Comparison of ENCODE assay signal across 25 cellular contexts in genomic region chr9:86865957-86866356, GRCh38.
"Had no signal": no experiment of that assay in that cellular context is flagged by ENCODE, and none has a peak within 500 bp of the region (broad histone marks: within the 10 kb centered on the region; RNA-seq: fewer than 3 reads in every experiment).

No MANE protein-coding gene starts in this region.

- DNase-seq: colonic mucosa; cortex of kidney; effector CD8-positive, alpha-beta T cell; effector memory CD8-positive, alpha-beta T cell; endodermal cell; erythroblast; esophagus squamous epithelium; foreskin fibroblast; foreskin melanocyte; gastrocnemius medialis; glutamatergic neuron; head of caudate nucleus; heart right ventricle; hippocampal formation; left cardiac atrium; left ventricle myocardium inferior; lower lobe of right lung; mesenchymal stem cell; mucosa of descending colon had no signal

- H3K4me3 Mint-ChIP-seq: dendritic cell treated with granulocyte-macrophage colony-stimulating factor and Interleukin-4, amounts not matched to agents 40 ng/mL and 50 ng/mL, for 4 days; effector memory CD8-positive, alpha-beta T cell; endodermal cell; mesothelial cell of epicardium had no signal

- H3K36me3 Mint-ChIP-seq: mesothelial cell of epicardium had no signal

- H3K9me3 ChIP-seq: colonic mucosa, esophagus squamous epithelium, gastrocnemius medialis, heart right ventricle, left ventricle myocardium inferior, lower lobe of right lung, mucosa of descending colon had no signal

- H3K9me3 Mint-ChIP-seq: dendritic cell treated with granulocyte-macrophage colony-stimulating factor and Interleukin-4, amounts not matched to agents 40 ng/mL and 50 ng/mL, for 4 days; effector memory CD8-positive, alpha-beta T cell; endodermal cell; mesothelial cell of epicardium had no signal

- H3K27ac Mint-ChIP-seq: dendritic cell treated with granulocyte-macrophage colony-stimulating factor and Interleukin-4, amounts not matched to agents 40 ng/mL and 50 ng/mL, for 4 days; effector memory CD8-positive, alpha-beta T cell; endodermal cell; mesothelial cell of epicardium had no signal

- FAIRE-seq: endometrium, islet of Langerhans, keratinocyte had no signal

- H3K4me1 ChIP-seq: colonic mucosa, gastrocnemius medialis, heart right ventricle, lower lobe of right lung had no signal

- H3K27me3 Mint-ChIP-seq: dendritic cell treated with granulocyte-macrophage colony-stimulating factor and Interleukin-4, amounts not matched to agents 40 ng/mL and 50 ng/mL, for 4 days had no signal

- H3K27ac ChIP-seq: colonic mucosa, epithelial cell of prostate, esophagus squamous epithelium, gastrocnemius medialis, heart right ventricle, left ventricle myocardium inferior, lower lobe of right lung had no signal

- H3K36me3 ChIP-seq: colonic mucosa, esophagus squamous epithelium, gastrocnemius medialis, heart right ventricle, left ventricle myocardium inferior, lower lobe of right lung had no signal

- H3K4me3 ChIP-seq: colonic mucosa, esophagus squamous epithelium, gastrocnemius medialis, heart right ventricle, left ventricle myocardium inferior, lower lobe of right lung, mucosa of descending colon had no signal

- H3K27me3 ChIP-seq: colonic mucosa, esophagus squamous epithelium, gastrocnemius medialis had no signal
